ENCODE assay signal across 21 cellular contexts in genomic region chr13:26025196-26025595, GRCh38. TPM values are rescaled to one million over a fixed set of nuclear protein-coding genes. Genes with fewer than 3 reads are reported as not detected.
DNase-seq lines count a peak whose midpoint lies in the region; ATAC-seq, FAIRE-seq and TF ChIP-seq lines count a peak whose summit lies in the region.
"Had no signal": no experiment of that assay in that cellular context is flagged by ENCODE, and none has a peak within 500 bp of the region (broad histone marks: within the 10 kb centered on the region; RNA-seq: fewer than 3 reads in every experiment).

No MANE protein-coding gene starts in this region.

- no peak overlapping the region for H3K23ac ChIP-seq in H1 (ENCODE audit: insufficient read length)

- no peak overlapping the region for H2AK5ac ChIP-seq in H1 (ENCODE audit: low read depth, low read length)

- no peaks in the 10 kb centered on the region for H4K20me1 ChIP-seq in H1 (replicated peaks in 1 of 2; ENCODE audit: control insufficient read depth in 1 of 2, insufficient read depth in 2 of 2, low read length in 2 of 2)

- 57% methylated on average over 12 of the region's 12 CpGs; no CpG with 5 or more reads in 1 of the 2 experiments for WGBS in H1 (ENCODE audit: extremely low coverage in 1 of 2, insufficient coverage in 1 of 2, insufficient read length in 1 of 2, insufficient replicate concordance in 2 of 2, low coverage in 1 of 2, low lambda C conversion rate in 2 of 2, missing lambda C conversion rate in 1 of 2), 2 experiments
- 73 to 82% methylated on average over 12 of the region's 12 CpGs for WGBS in sigmoid colon, 2 donors

- TF ChIP-seq CTCF in H1 (IDR thresholded peaks at IDR 0.05; ENCODE audit: control extremely low read depth in 1 of 3, insufficient read depth in 1 of 3, low read depth in 1 of 3, low read length in 3 of 3), result no peak
- TF ChIP-seq CTCF in sigmoid colon (IDR thresholded peaks at IDR 0.05), result no peak

- no peak overlapping the region for H4K91ac ChIP-seq in H1 (replicated peaks; ENCODE audit: insufficient read length, low read length)

- no peak overlapping the region for H2BK5ac ChIP-seq in H1 (ENCODE audit: low read depth, low read length)

- no peak overlapping the region; the same call in 1 of the 2 replicates for H4K8ac ChIP-seq in H1 (ENCODE audit: extremely low read depth, insufficient read depth, low read length)

- peak; percentile 71 for DNase-seq in Ammon's horn (ENCODE audit: low spot score)
- peak; percentile 68 for DNase-seq in NCI-H1694 treated with DMSO at 0.1 percent for 48 hours (lab: John Stamatoyannopoulos, UW)
- DNase-seq in H1 (ENCODE audit: low read depth in 1 of 2, low spot score in 2 of 2), result peak in 1 of 2 experiments; percentile 46
- DNase-seq in nucleus accumbens (lab: John Stamatoyannopoulos, UW), result peak in 31 of 56 donors; percentile 17 to 66 (median 39)
- no peak for DNase-seq in DMS 273 treated with DMSO at 0.1 percent for 48 hours (lab: John Stamatoyannopoulos, UW)
- no peak for DNase-seq in sigmoid colon
- DNase-seq: activated CD4-positive, alpha-beta memory T cell treated with anti-CD3 and anti-CD28 coated beads for 36 hours; activated naive CD4-positive, alpha-beta T cell treated with Interleukin-2 at 50 U/mL for 16 hours; activated T-cell treated with anti-CD3 and anti-CD28 coated beads, Interleukin-2, amount 50 U/mL, for 1 hour; aorta; heart right ventricle; KG1; NCI-H2081; pancreas; stimulated activated CD4-positive, alpha-beta T cell treated with anti-CD3 and anti-CD28 coated beads, Interleukin-4, amount 100 ng/mL, for 1 hour had no signal

- no peak overlapping the region for H3K27ac ChIP-seq in H1 (ENCODE audit: low read depth, low read length)
- H3K27ac ChIP-seq in sigmoid colon, result no peak overlapping the region
- H3K27ac ChIP-seq: C4-2B, vagina had no signal

- CTCF ChIA-PET in H1 (lab: Charles Lee; ENCODE audit: partially characterized antibody), result interaction anchor here (1.0 to 9.2 kb wide), 3 partner anchors 13 to 196 kb away, joined by 3 to 53 read pairs (median 4); no protein-coding TSS in a partner anchor

- H3K9ac ChIP-seq in H1 (replicated peaks in 1 of 4; ENCODE audit: extremely low read depth in 1 of 4, low read depth in 3 of 4, low read length in 3 of 4), result no peak overlapping the region; a peak in 1 of 7 replicates

- H3K18ac ChIP-seq in H1 (ENCODE audit: extremely low read depth, low read length), result no peak overlapping the region

- no peak for FAIRE-seq in H1 (lab: Jason Lieb, UNC)
- FAIRE-seq: endometrium, pancreas had no signal

- no peak overlapping the region for H3K14ac ChIP-seq in H1 (ENCODE audit: insufficient read length)

- no peak overlapping the region for H3K4me2 ChIP-seq in H1 (ENCODE audit: insufficient read depth in 1 of 2, low read depth in 2 of 2, low read length in 2 of 2)
- H3K4me2 ChIP-seq: smooth muscle cell had no signal

- no peaks in the 10 kb centered on the region for H3K23me2 ChIP-seq in H1 (ENCODE audit: low read depth, low read length)

- H3K9me3 ChIP-seq in H1 (ENCODE audit: insufficient read depth in 2 of 2, low read depth in 1 of 2, low read length in 1 of 2) (no peaks in the 10 kb centered on the region), sigmoid colon (no peaks in the 10 kb centered on the region)
- H3K9me3 ChIP-seq: heart right ventricle, pancreas, vagina had no signal

- H3K27me3 ChIP-seq in H1 (replicated peaks in 1 of 4; ENCODE audit: control insufficient read depth in 3 of 4, extremely low read depth in 1 of 4, insufficient read depth in 3 of 4, low read length in 3 of 4), result no peaks in the 10 kb centered on the region
- no peaks in the 10 kb centered on the region for H3K27me3 ChIP-seq in sigmoid colon
- H3K27me3 ChIP-seq: pancreas, vagina had no signal

- ATAC-seq in GM21515 (IDR thresholded peaks at IDR 0.05; ENCODE audit: unreplicated experiment), result no peak
- ATAC-seq in HG02763 (IDR thresholded peaks at IDR 0.05; ENCODE audit: unreplicated experiment), result no peak
- ATAC-seq: heart right ventricle had no signal

- H3K36me3 ChIP-seq in H1 (ENCODE audit: control insufficient read depth in 2 of 4, insufficient read depth in 4 of 4, low read length in 3 of 4) (no peaks in the 10 kb centered on the region), sigmoid colon (no peaks in the 10 kb centered on the region)
- H3K36me3 ChIP-seq: heart right ventricle, pancreas, vagina had no signal

- H2AFZ ChIP-seq in H1 (ENCODE audit: low read length), result no peak overlapping the region

- H3K4ac ChIP-seq in H1 (replicated peaks; ENCODE audit: insufficient read length, low read depth, low read length), result no peak overlapping the region

- no peak for TF ChIP-seq EP300 in H1 (IDR thresholded peaks at IDR 0.05; ENCODE audit: borderline replicate concordance in 1 of 2, low read depth in 2 of 2, low read length in 2 of 2)
- TF ChIP-seq EP300 in sigmoid colon (IDR thresholded peaks at IDR 0.05), result no peak

- intact Hi-C loops in sigmoid colon (cut with DNase I), result no loop called here

- no peak for TF ChIP-seq RAD21 in H1 (IDR thresholded peaks at IDR 0.05 in 1 of 2, conservative IDR thresholded peaks at IDR 0.05 in 1 of 2; ENCODE audit: low read depth in 2 of 2, low read length in 2 of 2)

- H2BK120ac ChIP-seq in H1 (replicated peaks; ENCODE audit: low read depth, low read length), result no peak overlapping the region

- H2BK20ac ChIP-seq in H1 (ENCODE audit: low read length), result no peak overlapping the region

- POLR2A ChIA-PET in H1 (lab: Charles Lee; ENCODE audit: partially characterized antibody), result interaction anchor here (1.0 kb wide), 1 partner anchor 26 kb away, joined by 4 read pairs; no protein-coding TSS in a partner anchor

- H3K79me1 ChIP-seq in H1 (ENCODE audit: low read depth, low read length), result no peaks in the 10 kb centered on the region

- no peak for TF ChIP-seq POLR2A in H1 (IDR thresholded peaks at IDR 0.05; ENCODE audit: control extremely low read depth in 1 of 2, low read depth in 2 of 2, low read length in 2 of 2)
- no peak for TF ChIP-seq POLR2A in sigmoid colon (IDR thresholded peaks at IDR 0.05)

- no peak overlapping the region for H2BK15ac ChIP-seq in H1 (ENCODE audit: low read length)

- no peak overlapping the region for H3K56ac ChIP-seq in H1 (replicated peaks; ENCODE audit: insufficient read length, low read depth, low read length)

- no peak overlapping the region for H2BK12ac ChIP-seq in H1 (ENCODE audit: low read depth, low read length)

- peaks cover 0 to 14% (median 2%) of the 10 kb centered on the region in 4 experiments; a peak in 4 of 7 replicates for H3K4me1 ChIP-seq in H1 (replicated peaks in 1 of 4; ENCODE audit: control insufficient read depth in 3 of 4, insufficient read depth in 4 of 4, low read length in 3 of 4)
- no peaks in the 10 kb centered on the region for H3K4me1 ChIP-seq in sigmoid colon
- H3K4me1 ChIP-seq: vagina had no signal

- H4K5ac ChIP-seq in H1 (ENCODE audit: insufficient read length, low read depth, low read length), result no peak overlapping the region

- H3K79me2 ChIP-seq in H1 (ENCODE audit: control insufficient read depth in 1 of 2, insufficient read depth in 2 of 2, low read length in 2 of 2), result no peaks in the 10 kb centered on the region

- H3K4me3 ChIP-seq in H1 (ENCODE audit: extremely low read depth in 1 of 4, insufficient read depth in 2 of 4, low read depth in 3 of 4, low read length in 4 of 4), result no peak overlapping the region
- H3K4me3 ChIP-seq in sigmoid colon, result no peak overlapping the region
- H3K4me3 ChIP-seq: heart right ventricle, pancreas, smooth muscle cell, vagina had no signal

TF ChIP-seq in H1, 55 proteins besides CTCF, POLR2A, EP300 and RAD21 (continues in another document):
- peak; percentile 82 for TF ChIP-seq MAX (IDR thresholded peaks at IDR 0.05)
- no peak for TF ChIP-seq CBX5 (IDR thresholded peaks at IDR 0.05; ENCODE audit: low read depth, low read length)
- no peak for TF ChIP-seq CBX8 (IDR thresholded peaks at IDR 0.05; ENCODE audit: borderline replicate concordance, low read depth, low read length)
- TF ChIP-seq CHD2 (IDR thresholded peaks at IDR 0.05; ENCODE audit: low read length), result no peak
- TF ChIP-seq SIX5 (IDR thresholded peaks at IDR 0.05; ENCODE audit: low read depth, low read length), result no peak
- TF ChIP-seq NANOG (IDR thresholded peaks at IDR 0.05; ENCODE audit: insufficient read depth, low read depth, low read length, poor library complexity, severe bottlenecking), result no peak
- TF ChIP-seq KDM5A (IDR thresholded peaks at IDR 0.05; ENCODE audit: low read length), result no peak
- no peak for TF ChIP-seq CHD1 (IDR thresholded peaks at IDR 0.05; ENCODE audit: low read depth, low read length)
- TF ChIP-seq ATF2 (IDR thresholded peaks at IDR 0.05; ENCODE audit: low read length), result no peak
- no peak for TF ChIP-seq RFX5 (IDR thresholded peaks at IDR 0.05; ENCODE audit: borderline replicate concordance, low read depth, low read length)
- TF ChIP-seq SAP30 (IDR thresholded peaks at IDR 0.05; ENCODE audit: insufficient read depth, insufficient replicate concordance, low read length), result no peak

RNA-seq across cellular contexts. Expression of gene SHISA2, which starts 26.6 kb away (rescaled TPM):
- total RNA-seq in H1 (2021; fragmentation: NEBNext Ultra II Directional; extraction: Animal tissue kit (Norgen Biotek cat#: 25700)), result 22.6 and 23.8 TPM in 2 replicates
- polyA plus RNA-seq in H1 (2011; rRNA removed) (8.6 and 10.2 TPM in 2 replicates), sigmoid colon (under 1 TPM in 1 of 3 donors, not detected in 2; 0.17 TPM)
- polyA plus RNA-seq in H1 (2011; cell fraction: cytosol; rRNA removed), result 7.3 TPM
- 6.6 TPM for polyA plus RNA-seq in H1 (2011; cell fraction: nucleus; rRNA removed)
- 7.5 to 8.2 TPM (median 7.8 TPM) in 4 replicates for polyA plus RNA-seq in H1 (2012, experiment 1 of 2)
- 4.7 TPM for polyA plus RNA-seq in H1 (2012, experiment 2 of 2)
- polyA plus RNA-seq in H1 (2013, experiment 1 of 2), result 15.2 TPM
- polyA plus RNA-seq in H1 (2013, experiment 2 of 2), result 17.8 TPM
- 29.0 and 30.1 TPM in 2 replicates for polyA minus RNA-seq in H1 (2011; rRNA and poly(A)+ RNA removed)
- polyA minus RNA-seq in H1 (2011; cell fraction: cytosol; rRNA and poly(A)+ RNA removed), result 20.6 TPM
- 11.1 TPM for polyA minus RNA-seq in H1 (2011; cell fraction: nucleus; rRNA and poly(A)+ RNA removed)
- under 1 TPM in 3 of 4 donors, not detected in 1; 0.14 to 0.36 (median 0.28) TPM for total RNA-seq in sigmoid colon
- total RNA-seq: vagina had no signal
- polyA plus RNA-seq: aorta had no signal

Comparison
In these comparisons a context has a peak if more than half of its experiments do, and no peak if none do; other contexts are left out.
1. DNase-seq: peak in Ammon's horn (single experiment), NCI-H1694 treated with DMSO at 0.1 percent for 48 hours (single experiment) and nucleus accumbens (31 of 56); none in DMS 273 treated with DMSO at 0.1 percent for 48 hours (single experiment) and sigmoid colon (single experiment).
2. RNA of gene SHISA2, which starts 26.6 kb away (total RNA-seq): 22.6 to 23.8 TPM in H1; 0.14 to 0.36 TPM in sigmoid colon; every median in the first group is over 10 times any median in the second.